Comparison of ENCODE assay signal across 9 cellular contexts in the genomic region with DNA sequence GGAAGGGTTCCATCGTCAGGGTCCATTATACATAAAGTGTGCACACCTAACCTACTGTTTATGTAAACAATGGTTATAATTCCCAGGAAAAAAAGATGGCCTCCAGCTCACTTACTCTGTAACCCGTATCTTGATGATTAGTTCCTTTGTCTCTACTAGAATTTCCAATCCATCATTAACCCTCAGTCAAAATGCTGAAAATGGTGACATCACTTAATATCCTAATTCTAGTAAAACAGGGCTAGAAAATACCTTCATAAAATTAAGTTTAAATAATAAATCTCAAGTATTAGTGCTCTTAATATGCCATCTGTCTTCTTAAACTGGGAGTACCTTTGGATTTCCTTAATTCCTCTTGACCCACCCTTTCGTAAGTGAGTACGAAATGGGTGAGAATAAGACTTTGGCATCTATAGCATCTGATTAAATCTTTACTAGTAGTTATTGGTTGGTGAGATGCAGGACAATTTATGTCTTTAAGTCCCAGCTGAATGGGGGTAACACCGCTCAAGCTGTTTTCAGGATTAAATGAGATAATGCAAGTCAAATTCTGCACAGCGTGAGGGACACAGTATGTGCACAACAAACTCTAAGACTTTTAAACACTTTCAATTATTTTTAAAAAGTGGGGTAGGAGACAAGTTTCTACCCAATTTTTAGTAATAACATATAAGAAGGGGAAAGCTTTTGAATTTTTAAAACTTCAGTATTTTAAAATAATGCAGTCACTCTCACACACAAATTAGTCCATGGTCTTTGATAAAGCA. TPM values are rescaled to one million over a fixed set of nuclear protein-coding genes. Genes with fewer than 3 reads are reported as not detected.
A peak's percentile ranks its signal among the peaks of the same experiment; 100 is the strongest.
DNase-seq lines count a peak whose midpoint lies in the region; ATAC-seq, FAIRE-seq and TF ChIP-seq lines count a peak whose summit lies in the region.
"Had no signal": no experiment of that assay in that cellular context is flagged by ENCODE, and none has a peak within 500 bp of the region (broad histone marks: within the 10 kb centered on the region; RNA-seq: fewer than 3 reads in every experiment).

No MANE protein-coding gene starts in this region.

- H3K9ac ChIP-seq in keratinocyte (ENCODE audit: control insufficient read depth, extremely low read depth, insufficient read depth, low read length), result peak overlapping the region; percentile 89

- peak overlapping the region; percentile 94 for H3K4me2 ChIP-seq in keratinocyte (ENCODE audit: control insufficient read depth, extremely low read depth, insufficient read depth, low read depth, low read length)

- TF ChIP-seq CTCF in keratinocyte (optimal IDR thresholded peaks at IDR 0.05 in 1 of 3, IDR thresholded peaks at IDR 0.05 in 1 of 3, conservative IDR thresholded peaks at IDR 0.05 in 1 of 3; ENCODE audit: extremely low read depth in 1 of 3, insufficient read depth in 2 of 3, low read length in 3 of 3) (no peak), suprapubic skin (IDR thresholded peaks at IDR 0.05) (no peak)

- DNase-seq in activated CD4-positive, alpha-beta T cell treated with anti-CD3 and anti-CD28 coated beads, Interleukin-2, amount 10 ng/mL, durations not matched to agents 24 days and 14 days, result no peak
- DNase-seq in activated CD4-positive, alpha-beta T cell treated with anti-CD3 and anti-CD28 coated beads, Interleukin-2, amount 50 U/mL, for 1 hour, result no peak
- no peak for DNase-seq in activated naive CD8-positive, alpha-beta T cell treated with anti-CD3 and anti-CD28 coated beads, Interleukin-2, amount 50 U/mL, for 24 hours
- no peak for DNase-seq in keratinocyte (ENCODE audit: low read depth, low spot score)
- no peak for DNase-seq in suprapubic skin (ENCODE audit: low spot score in 2 of 2)
- DNase-seq in epidermal melanocyte (ENCODE audit: insufficient read length, low spot score), result no peak

- H3K4me3 ChIP-seq in keratinocyte (ENCODE audit: control insufficient read depth in 2 of 3, extremely low read depth in 1 of 3, insufficient read depth in 2 of 3, low read depth in 1 of 3, low read length in 3 of 3), result peak overlapping the region; percentile 66 to 89 (median 86)
- H3K4me3 ChIP-seq in suprapubic skin, result peak overlapping the region; percentile 68

- H3K4me1 ChIP-seq in keratinocyte (ENCODE audit: control insufficient read depth, extremely low read depth, insufficient read depth, low read length), result peaks cover 3% of the 10 kb centered on the region
- H3K4me1 ChIP-seq in suprapubic skin, result peaks cover 29% of the 10 kb centered on the region

- peak overlapping the region; percentile 92 for H3K4me3 Mint-ChIP-seq in activated CD4-positive, alpha-beta T cell treated with anti-CD3 and anti-CD28 coated beads, Interleukin-2, amount 10 ng/mL, durations not matched to agents 24 days and 14 days
- H3K4me3 Mint-ChIP-seq in activated naive CD8-positive, alpha-beta T cell treated with anti-CD3 and anti-CD28 coated beads, Interleukin-2, amount 50 U/mL, for 24 hours, result peak overlapping the region; percentile 96

- peaks cover 2% of the 10 kb centered on the region for H3K27me3 Mint-ChIP-seq in activated CD4-positive, alpha-beta T cell treated with anti-CD3 and anti-CD28 coated beads, Interleukin-2, amount 10 ng/mL, durations not matched to agents 24 days and 14 days
- no peaks in the 10 kb centered on the region for H3K27me3 Mint-ChIP-seq in activated naive CD8-positive, alpha-beta T cell treated with anti-CD3 and anti-CD28 coated beads, Interleukin-2, amount 50 U/mL, for 24 hours

- intact Hi-C loops in activated CD4-positive, alpha-beta T cell treated with anti-CD3 and anti-CD28 coated beads, Interleukin-2, amount 10 ng/mL, durations not matched to agents 24 days and 14 days (cut with micrococcal nuclease), result loop anchor here (1.0 kb wide), 1 partner anchor 304 kb away; a partner anchor contains a TSS

- peaks cover 17% of the 10 kb centered on the region for H3K4me1 Mint-ChIP-seq in activated CD4-positive, alpha-beta T cell treated with anti-CD3 and anti-CD28 coated beads, Interleukin-2, amount 10 ng/mL, durations not matched to agents 24 days and 14 days
- H3K4me1 Mint-ChIP-seq in activated naive CD8-positive, alpha-beta T cell treated with anti-CD3 and anti-CD28 coated beads, Interleukin-2, amount 50 U/mL, for 24 hours, result peaks cover 24% of the 10 kb centered on the region

- no peak for TF ChIP-seq POLR2A in suprapubic skin (IDR thresholded peaks at IDR 0.05)

- no peak for TF ChIP-seq EP300 in suprapubic skin (IDR thresholded peaks at IDR 0.05)

- no peaks in the 10 kb centered on the region for H3K9me3 Mint-ChIP-seq in activated CD4-positive, alpha-beta T cell treated with anti-CD3 and anti-CD28 coated beads, Interleukin-2, amount 10 ng/mL, durations not matched to agents 24 days and 14 days
- no peaks in the 10 kb centered on the region for H3K9me3 Mint-ChIP-seq in activated naive CD8-positive, alpha-beta T cell treated with anti-CD3 and anti-CD28 coated beads, Interleukin-2, amount 50 U/mL, for 24 hours

- no peaks in the 10 kb centered on the region for H3K36me3 ChIP-seq in keratinocyte (ENCODE audit: control insufficient read depth in 2 of 2, extremely low read depth in 1 of 2, insufficient read depth in 2 of 2, low read length in 2 of 2)
- H3K36me3 ChIP-seq in suprapubic skin, result no peaks in the 10 kb centered on the region

- no peaks in the 10 kb centered on the region for H3K36me3 Mint-ChIP-seq in activated CD4-positive, alpha-beta T cell treated with anti-CD3 and anti-CD28 coated beads, Interleukin-2, amount 10 ng/mL, durations not matched to agents 24 days and 14 days (ENCODE audit: low read depth)
- H3K36me3 Mint-ChIP-seq in activated naive CD8-positive, alpha-beta T cell treated with anti-CD3 and anti-CD28 coated beads, Interleukin-2, amount 50 U/mL, for 24 hours (ENCODE audit: low read depth), result peaks cover 9% of the 10 kb centered on the region

- dilution Hi-C loops in keratinocyte (cut with MboI; ENCODE audit: extremely low pct_ligation_motif_present, low sequenced_read_pairs), result no loop called here

- H2AFZ ChIP-seq in keratinocyte (ENCODE audit: control insufficient read depth, low read length), result peak overlapping the region; percentile 89

- H3K27ac Mint-ChIP-seq in activated CD4-positive, alpha-beta T cell treated with anti-CD3 and anti-CD28 coated beads, Interleukin-2, amount 10 ng/mL, durations not matched to agents 24 days and 14 days, result no peak overlapping the region
- H3K27ac Mint-ChIP-seq in activated naive CD8-positive, alpha-beta T cell treated with anti-CD3 and anti-CD28 coated beads, Interleukin-2, amount 50 U/mL, for 24 hours, result peak overlapping the region; percentile 88

- no peaks in the 10 kb centered on the region for H4K20me1 ChIP-seq in keratinocyte (ENCODE audit: control insufficient read depth, extremely low read depth, insufficient read depth, low read length)

- H3K27me3 ChIP-seq in keratinocyte (ENCODE audit: control insufficient read depth, extremely low read depth, insufficient read depth, low read length), result no peaks in the 10 kb centered on the region
- H3K27me3 ChIP-seq in suprapubic skin, result no peaks in the 10 kb centered on the region

- H3K27ac ChIP-seq in keratinocyte (ENCODE audit: control insufficient read depth, insufficient read depth, low read length), result peak overlapping the region; percentile 91
- peak overlapping the region; percentile 86 for H3K27ac ChIP-seq in suprapubic skin

- no peak for ATAC-seq in activated naive CD8-positive, alpha-beta T cell treated with anti-CD3 and anti-CD28 coated beads, Interleukin-2, amount 50 U/mL, for 24 hours
- ATAC-seq in GM21825 (IDR thresholded peaks at IDR 0.05; ENCODE audit: unreplicated experiment), result no peak
- no peak for ATAC-seq in GM21723 (IDR thresholded peaks at IDR 0.05; ENCODE audit: unreplicated experiment)

- peaks cover 5% of the 10 kb centered on the region for H3K79me2 ChIP-seq in keratinocyte (ENCODE audit: control insufficient read depth, insufficient read depth, low read length)

- 83% methylated on average over 6 of the region's 6 CpGs for WGBS in suprapubic skin

- no peaks in the 10 kb centered on the region for H3K9me3 ChIP-seq in keratinocyte (ENCODE audit: control insufficient read depth, low read depth, low read length)
- H3K9me3 ChIP-seq in suprapubic skin, result no peaks in the 10 kb centered on the region

- no peaks in the 10 kb centered on the region for H3K9me1 ChIP-seq in keratinocyte (ENCODE audit: control insufficient read depth, extremely low read depth, insufficient read depth, low read length)

- no peak for FAIRE-seq in keratinocyte (lab: Jason Lieb, UNC)
- FAIRE-seq: D721Med had no signal

RNA-seq across cellular contexts. Expression of a gene that starts 1.6 kb away (rescaled TPM):
- 45.4 and 49.2 TPM in 2 replicates for total RNA-seq in activated CD4-positive, alpha-beta T cell treated with anti-CD3 and anti-CD28 coated beads, Interleukin-2, amount 10 ng/mL, durations not matched to agents 24 days and 14 days
- 41.1 to 78.6 TPM (median 51.0 TPM) in 3 replicates for polyA plus RNA-seq in keratinocyte
- 46.8 TPM for polyA plus RNA-seq in keratinocyte (2011; ENCODE audit: low read depth)
- polyA plus RNA-seq in keratinocyte (2011; cell fraction: cytosol; rRNA removed), result 35.6 and 46.5 TPM in 2 replicates
- polyA plus RNA-seq in keratinocyte (2011; cell fraction: nucleus; rRNA removed), result 23.3 and 54.2 TPM in 2 replicates
- 33.8 and 51.5 TPM in 2 replicates for polyA plus RNA-seq in keratinocyte (2012; ENCODE audit: low replicate concordance)
- 2.1 to 8.8 TPM (median 5.9 TPM) in 3 replicates for polyA minus RNA-seq in keratinocyte
- 12.5 TPM for polyA minus RNA-seq in keratinocyte (2011; cell fraction: cytosol; rRNA and poly(A)+ RNA removed)
- 1.9 and 5.7 TPM in 2 replicates for polyA minus RNA-seq in keratinocyte (2011; cell fraction: nucleus; rRNA and poly(A)+ RNA removed)
- 10 to 100 TPM; 31.0 to 37.8 (median 35.9) TPM for total RNA-seq in suprapubic skin
